Comparison of ENCODE assay signal across 14 cellular contexts in the genomic region with DNA sequence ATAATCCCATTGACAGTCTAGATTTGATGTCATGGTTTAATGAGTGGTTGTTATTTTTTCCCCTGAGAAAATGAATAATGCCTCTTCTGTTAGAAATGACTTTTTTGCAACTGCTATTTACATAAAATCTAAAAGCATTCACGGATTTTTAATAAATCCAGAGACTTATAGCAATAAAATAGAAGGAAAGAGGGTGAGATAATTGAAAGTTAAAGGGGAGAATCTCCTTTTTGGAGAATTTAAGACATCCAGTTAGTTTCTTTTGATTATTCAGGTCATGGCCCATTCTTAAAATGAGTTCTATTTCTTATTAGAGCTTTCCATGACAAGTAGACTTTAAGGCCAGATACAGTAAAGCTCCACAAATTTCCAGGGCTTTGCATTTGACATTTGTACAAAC.
DNase-seq lines count a peak whose midpoint lies in the region; ATAC-seq and TF ChIP-seq lines count a peak whose summit lies in the region.
"Had no signal": no experiment of that assay in that cellular context is flagged by ENCODE, and none has a peak within 500 bp of the region (broad histone marks: within the 10 kb centered on the region; RNA-seq: fewer than 3 reads in every experiment).

No MANE protein-coding gene starts in this region.

- H3K27ac ChIP-seq in substantia nigra (ENCODE audit: low read depth, low read length, poor library complexity, severe bottlenecking): peak overlapping the region; percentile 72
- H3K27ac ChIP-seq: 22Rv1, GM23248 had no signal

- ATAC-seq in GM18868 (IDR thresholded peaks at IDR 0.05; ENCODE audit: unreplicated experiment): no peak
- ATAC-seq: CD8-positive, alpha-beta T cell had no signal

- CTCF ChIA-PET in HEK293T (lab: Yijun Ruan, JAX): no interaction called here

- DNase-seq in COLO829 (ENCODE audit: low spot score) (peak; percentile 6), foreskin melanocyte (peak; percentile 37), medulla oblongata (ENCODE audit: extremely low spot score) (peak; percentile 16), substantia nigra (lab: John Stamatoyannopoulos, UW) (no peak), NCI-H526 treated with DMSO at 0.1 percent for 48 hours (lab: John Stamatoyannopoulos, UW) (no peak), GM10266 (ENCODE audit: extremely low spot score) (no peak), HEK293T (ENCODE audit: extremely low spot score) (no peak)
- DNase-seq: Caco-2; CD8-positive, alpha-beta T cell; DMS53; GF-D8; GM23248 had no signal

- POLR2A ChIA-PET in HEK293T (lab: Yijun Ruan, JAX): no interaction called here

- TF ChIP-seq CTCF in GM10266 (IDR thresholded peaks at IDR 0.05; ENCODE audit: control insufficient read depth, insufficient read depth, low read depth, missing control alignments): no peak

TF ChIP-seq in HEK293T, 16 proteins besides CTCF, POLR2A, EP300 and RAD21:
- TF ChIP-seq, protein P1, sequence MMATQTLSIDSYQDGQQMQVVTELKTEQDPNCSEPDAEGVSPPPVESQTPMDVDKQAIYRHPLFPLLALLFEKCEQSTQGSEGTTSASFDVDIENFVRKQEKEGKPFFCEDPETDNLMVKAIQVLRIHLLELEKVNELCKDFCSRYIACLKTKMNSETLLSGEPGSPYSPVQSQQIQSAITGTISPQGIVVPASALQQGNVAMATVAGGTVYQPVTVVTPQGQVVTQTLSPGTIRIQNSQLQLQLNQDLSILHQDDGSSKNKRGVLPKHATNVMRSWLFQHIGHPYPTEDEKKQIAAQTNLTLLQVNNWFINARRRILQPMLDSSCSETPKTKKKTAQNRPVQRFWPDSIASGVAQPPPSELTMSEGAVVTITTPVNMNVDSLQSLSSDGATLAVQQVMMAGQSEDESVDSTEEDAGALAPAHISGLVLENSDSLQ (IDR thresholded peaks at IDR 0.05): no peak
- no peak for TF ChIP-seq FOXA1 (IDR thresholded peaks at IDR 0.05)

Comparison
In these comparisons a context has a peak if more than half of its experiments do, and no peak if none do; other contexts are left out.
1. DNase-seq: peak in COLO829 (single experiment), foreskin melanocyte (single experiment) and medulla oblongata (single experiment); none in substantia nigra (0 of 49), NCI-H526 treated with DMSO at 0.1 percent for 48 hours (single experiment), GM10266 (single experiment) and HEK293T (single experiment).